In genomic region chr16:89093602-89094251, GRCh38 we compare ENCODE assay signal across 8 cellular contexts. TPM values are rescaled to one million over a fixed set of nuclear protein-coding genes. Genes with fewer than 3 reads are reported as not detected.
DNase-seq lines count a peak whose midpoint lies in the region; ATAC-seq, FAIRE-seq and TF ChIP-seq lines count a peak whose summit lies in the region.

Gene ACSF3, plus strand, starts transcription at chr16:89093852. Its CDS starts 6,830 bp downstream, at chr16:89100682.

- no peaks in the 10 kb centered on the region for H3K9me3 ChIP-seq in A549

- H3K4me1 ChIP-seq in A549: peaks cover 10% of the 10 kb centered on the region; the same call in 2 of the 3 replicates

- peak within 1 kb of the TSS; percentile 87 to 98 for H3K27ac ChIP-seq in A549

- H3K27ac Mint-ChIP-seq in WTC11: peak within 1 kb of the TSS; percentile 82

- TF ChIP-seq EP300 in A549 (IDR thresholded peaks at IDR 0.05): no peak
- peak; percentile 34; the same call in 1 of the 2 replicates for TF ChIP-seq EP300 in Ishikawa (IDR thresholded peaks at IDR 0.05; ENCODE audit: borderline replicate concordance)

- H3K4me2 ChIP-seq in A549: peak within 1 kb of the TSS; percentile 83

- TF ChIP-seq POLR2A in A549 (IDR thresholded peaks at IDR 0.05; ENCODE audit: low read length): peak; percentile 43

- H3K4me3 ChIP-seq in A549 (peak within 1 kb of the TSS; percentile 89), cardiac fibroblast (replicated peaks in 1 of 2; ENCODE audit: low read depth in 2 of 2, low read length in 2 of 2) (peak within 1 kb of the TSS; percentile 73 to 75)

- H3K4me1 Mint-ChIP-seq in WTC11: peaks cover 32% of the 10 kb centered on the region

- 4% methylated on average over 16 of the region's 110 CpGs for WGBS in A549 (ENCODE audit: missing lambda C conversion rate)

- ATAC-seq in A549 (peak; percentile 78), GM18511 (IDR thresholded peaks at IDR 0.05; ENCODE audit: unreplicated experiment) (peak; percentile 46), WTC11 (peak; percentile 54), HG03095 (IDR thresholded peaks at IDR 0.05; ENCODE audit: unreplicated experiment) (no peak)

- no peaks in the 10 kb centered on the region for H3K9me3 Mint-ChIP-seq in WTC11

- POLR2A ChIA-PET in A549 (lab: Yijun Ruan, JAX) (interaction anchor here (0.6 to 1.0 kb wide), 4 partner anchors 9 to 282 kb away, joined by 3 to 4 read pairs (median 3); partner anchors contain the start of gene APRT), WTC11 (lab: Charles Lee) (no interaction called here)

- CTCF ChIA-PET in A549 (lab: Yijun Ruan, JAX): interaction anchor here (0.9 to 1.3 kb wide), 4 partner anchors 12 to 236 kb away, joined by 3 read pairs; no protein-coding TSS in a partner anchor
- CTCF ChIA-PET in WTC11 (lab: Charles Lee): interaction anchor here (0.6 to 2.2 kb wide), 3 partner anchors 74 to 248 kb away, joined by 3 to 8 read pairs (median 3); no protein-coding TSS in a partner anchor

- TF ChIP-seq CTCF in A549 (IDR thresholded peaks at IDR 0.05) (no peak), WTC11 (IDR thresholded peaks at IDR 0.05) (no peak), cardiac fibroblast (IDR thresholded peaks at IDR 0.05; ENCODE audit: low read depth, low read length) (no peak)

- H3K4me3 Mint-ChIP-seq in WTC11: peak within 1 kb of the TSS; percentile 99

- H3K36me3 Mint-ChIP-seq in WTC11: no peaks in the 10 kb centered on the region; the same call in 1 of the 2 replicates

- DNase-seq in A549 (ENCODE audit: low read depth in 1 of 2, low spot score in 1 of 2): peak; percentile 60 to 68
- DNase-seq in WTC11 (ENCODE audit: low spot score): peak; percentile 48
- peak; percentile 46 to 63 for DNase-seq in cardiac fibroblast (ENCODE audit: low read depth in 2 of 2)
- peak; percentile 43 for DNase-seq in inferior parietal cortex (ENCODE audit: extremely low spot score)
- peak; percentile 45 to 52 for DNase-seq in stimulated activated CD4-positive, alpha-beta T cell treated with anti-CD3 and anti-CD28 coated beads, Interleukin-12 subunit alpha, Interleukin-12 subunit beta, amount 100 ng/mL, for 24 hours (ENCODE audit: low read depth in 2 of 2)

- FAIRE-seq in A549 (lab: Jason Lieb, UNC): no peak

- peaks cover 26% of the 10 kb centered on the region for H3K27me3 Mint-ChIP-seq in WTC11 (ENCODE audit: low read depth)

- TF ChIP-seq RAD21 in A549 (conservative IDR thresholded peaks at IDR 0.05 in 1 of 2, IDR thresholded peaks at IDR 0.05 in 1 of 2) (no peak), Ishikawa (IDR thresholded peaks at IDR 0.05; ENCODE audit: low read depth) (no peak)

TF ChIP-seq in A549, 52 proteins besides CTCF, POLR2A, EP300 and RAD21 (continues in another document):
- no peak for TF ChIP-seq MAFK (IDR thresholded peaks at IDR 0.05; ENCODE audit: partially characterized antibody)
- TF ChIP-seq MAX (IDR thresholded peaks at IDR 0.05): peak; percentile 82
- TF ChIP-seq ELK1 (IDR thresholded peaks at IDR 0.05; ENCODE audit: low read depth, low read length): 0 out of 2 replicates have a peak, but pooled peaks have one; percentile 10
- peak; percentile 70; the same call in 1 of the 3 replicates for TF ChIP-seq BCL3 (IDR thresholded peaks at IDR 0.05)

TF ChIP-seq in Ishikawa, 13 proteins besides CTCF, POLR2A, EP300 and RAD21:
- no peak; the same call in 1 of the 2 replicates for TF ChIP-seq EGR1 (IDR thresholded peaks at IDR 0.05)
- peak; percentile 57 for TF ChIP-seq USF1 (IDR thresholded peaks at IDR 0.05)
- TF ChIP-seq TCF12 (IDR thresholded peaks at IDR 0.05; ENCODE audit: low read depth): no peak; the same call in 1 of the 2 replicates
- peak; percentile 77; the same call in 1 of the 2 replicates for TF ChIP-seq MAX (IDR thresholded peaks at IDR 0.05)
- no peak for TF ChIP-seq NFIC (IDR thresholded peaks at IDR 0.05)
- TF ChIP-seq TEAD4 (IDR thresholded peaks at IDR 0.05): no peak
- peak; percentile 63; the same call in 1 of the 2 replicates for TF ChIP-seq YY1 (IDR thresholded peaks at IDR 0.05; ENCODE audit: low read depth)
- TF ChIP-seq CEBPB (IDR thresholded peaks at IDR 0.05): no peak
- TF ChIP-seq ZBTB7A (IDR thresholded peaks at IDR 0.05; ENCODE audit: low read depth): 0 out of 2 replicates have a peak, but pooled peaks have one; percentile 58
- TF ChIP-seq TAF1 (IDR thresholded peaks at IDR 0.05; ENCODE audit: low read depth): peak; percentile 63

TF ChIP-seq in WTC11, 78 proteins besides CTCF, POLR2A, EP300 and RAD21 (continues in another document):
- no peak for TF ChIP-seq PRRX2 (CRISPR knock-in tag; IDR thresholded peaks at IDR 0.05)
- TF ChIP-seq GTF2I (CRISPR knock-in tag; conservative IDR thresholded peaks at IDR 0.05): no peak
- TF ChIP-seq MXD4 (CRISPR knock-in tag; IDR thresholded peaks at IDR 0.05; ENCODE audit: borderline replicate concordance): no peak
- TF ChIP-seq PREB (CRISPR knock-in tag; IDR thresholded peaks at IDR 0.05; ENCODE audit: borderline replicate concordance): no peak
- TF ChIP-seq ELF4 (CRISPR knock-in tag; IDR thresholded peaks at IDR 0.05; ENCODE audit: low read depth): no peak
- no peak; the same call in 1 of the 2 replicates for TF ChIP-seq ZNF416 (CRISPR knock-in tag; IDR thresholded peaks at IDR 0.05)
- TF ChIP-seq ATF3 (CRISPR knock-in tag; conservative IDR thresholded peaks at IDR 0.05): no peak
- TF ChIP-seq TP53 (CRISPR knock-in tag; IDR thresholded peaks at IDR 0.05): peak; percentile 92
- TF ChIP-seq ZNF512 (CRISPR knock-in tag; IDR thresholded peaks at IDR 0.05; ENCODE audit: borderline replicate concordance): no peak
- peak; percentile 74; the same call in 1 of the 2 replicates for TF ChIP-seq CREM (CRISPR knock-in tag; IDR thresholded peaks at IDR 0.05)
- peak; percentile 83; the same call in 1 of the 2 replicates for TF ChIP-seq KAT7 (CRISPR knock-in tag; IDR thresholded peaks at IDR 0.05; ENCODE audit: borderline replicate concordance)
- 0 out of 2 replicates have a peak, but pooled peaks have one; percentile 32 for TF ChIP-seq ESRRA (CRISPR knock-in tag; IDR thresholded peaks at IDR 0.05; ENCODE audit: borderline replicate concordance)
- no peak for TF ChIP-seq AR (CRISPR knock-in tag; IDR thresholded peaks at IDR 0.05)
- TF ChIP-seq FOXP1 (CRISPR knock-in tag; IDR thresholded peaks at IDR 0.05; ENCODE audit: borderline replicate concordance): peak; percentile 82
- TF ChIP-seq NFE2L1 (CRISPR knock-in tag; IDR thresholded peaks at IDR 0.05): no peak
- TF ChIP-seq FOXK1 (CRISPR knock-in tag; IDR thresholded peaks at IDR 0.05): peak; percentile 81; the same call in 1 of the 2 replicates
- no peak for TF ChIP-seq ZNF671 (CRISPR knock-in tag; IDR thresholded peaks at IDR 0.05)

RNA-seq across cellular contexts. Expression of gene ACSF3, which starts in this region (rescaled TPM):
- polyA plus RNA-seq in A549 (2011; rRNA removed) (9.8 and 11.5 TPM in 2 replicates), A549 (2017; fragmentation: RNase III; extraction: RNeasy Plus Mini Kit Qiagen cat#74134 plus additional on column Dnase treatment) (13.1 to 13.2 TPM (median 13.2 TPM) in 3 replicates)
- 19.1 and 23.9 TPM in 2 replicates for polyA plus RNA-seq in A549 (2012; cell fraction: cytosol; rRNA removed)
- 26.8 and 31.5 TPM in 2 replicates for polyA plus RNA-seq in A549 (2012; cell fraction: nucleus; rRNA removed)
- polyA minus RNA-seq in A549 (2011; rRNA and poly(A)+ RNA removed): 21.0 and 25.9 TPM in 2 replicates
- total RNA-seq in WTC11 (2021): 22.9 to 29.5 TPM (median 26.4 TPM) in 3 replicates

Comparison
In these comparisons a context has a peak if more than half of its experiments do, and no peak if none do; other contexts are left out.
1. Of the 8 proteins assayed by ChIP-seq in both WTC11 and A549: peak only in WTC11: ESRRA, TP53 and USF2; only in A549: JUN and MAX; in both: none; in neither: 3.